In genomic region chr22:27918351-27919221, GRCh38 we compare ENCODE assay signal across 8 cellular contexts. TPM values are rescaled to one million over a fixed set of nuclear protein-coding genes. Genes with fewer than 3 reads are reported as not detected.
DNase-seq lines count a peak whose midpoint lies in the region; ATAC-seq and TF ChIP-seq lines count a peak whose summit lies in the region.

No MANE protein-coding gene starts in this region.

- TF ChIP-seq CTCF in BE2C (IDR thresholded peaks at IDR 0.05; ENCODE audit: low read depth, low read length) = no peak

- peak; percentile 33 for ATAC-seq in GM21381 (IDR thresholded peaks at IDR 0.05; ENCODE audit: unreplicated experiment)
- ATAC-seq in central memory CD8-positive, alpha-beta T cell (replicated peaks; ENCODE audit: extremely low read depth, poor library complexity, severe bottlenecking) = peak; percentile 13

- DNase-seq in BE2C (peak; percentile 81), LHCN-M2 (ENCODE audit: low read depth) (peak; percentile 41), NCI-H2029 (lab: John Stamatoyannopoulos, UW) (no peak)
- DNase-seq in activated CD4-positive, CD25-positive, alpha-beta regulatory T cell treated with anti-CD3 and anti-CD28 coated beads, Interleukin-2, amount 50 U/mL, for 72 hours = peak; percentile 59
- DNase-seq in central memory CD8-positive, alpha-beta T cell (ENCODE audit: low spot score in 2 of 2) = peak; percentile 18 to 21
- peak; percentile 16 to 61 (median 29) for DNase-seq in stimulated activated CD4-positive, alpha-beta T cell treated with anti-CD3 and anti-CD28 coated beads, Interleukin-1b, Interleukin-23, amount 100 ng/mL, for 24 hours (ENCODE audit: low read depth in 4 of 4, low spot score in 1 of 4)

- H3K27me3 ChIP-seq in BE2C (no peaks in the 10 kb centered on the region), layer of hippocampus (ENCODE audit: control insufficient read depth, insufficient read depth, low read length) (no peaks in the 10 kb centered on the region)

- peak overlapping the region; percentile 99 for H3K4me3 Mint-ChIP-seq in central memory CD8-positive, alpha-beta T cell

- H3K27ac Mint-ChIP-seq in central memory CD8-positive, alpha-beta T cell (ENCODE audit: low read depth) = peak overlapping the region; percentile 97

- no peaks in the 10 kb centered on the region for H3K9me3 Mint-ChIP-seq in central memory CD8-positive, alpha-beta T cell

- H3K4me1 Mint-ChIP-seq in central memory CD8-positive, alpha-beta T cell = peaks cover 71% of the 10 kb centered on the region

- H3K36me3 ChIP-seq in BE2C = no peaks in the 10 kb centered on the region

- H3K9me3 ChIP-seq in BE2C = no peaks in the 10 kb centered on the region

- H3K4me1 ChIP-seq in BE2C = peaks cover 14% of the 10 kb centered on the region

- peak overlapping the region; percentile 88 for H3K27ac ChIP-seq in layer of hippocampus (ENCODE audit: low read depth, low read length)

- peak overlapping the region; percentile 90 for H3K4me3 ChIP-seq in BE2C (ENCODE audit: low read depth, low read length)

- peaks cover 18% of the 10 kb centered on the region for H3K36me3 Mint-ChIP-seq in central memory CD8-positive, alpha-beta T cell (ENCODE audit: insufficient read depth)

- H3K27me3 Mint-ChIP-seq in central memory CD8-positive, alpha-beta T cell = no peaks in the 10 kb centered on the region

RNA-seq across cellular contexts. Expression of gene PITPNB, which starts 0.5 kb away (rescaled TPM):
- polyA plus RNA-seq in BE2C (2012; ENCODE audit: insufficient read depth, insufficient read length, low read depth) = 159 TPM
- total RNA-seq in LHCN-M2 (2014; rRNA removed) = 18.3 and 24.2 TPM in 2 replicates
- polyA plus RNA-seq in LHCN-M2 (2012) = 29.0 TPM
